29 cellular contexts compared by ENCODE assay signal in the genomic region with DNA sequence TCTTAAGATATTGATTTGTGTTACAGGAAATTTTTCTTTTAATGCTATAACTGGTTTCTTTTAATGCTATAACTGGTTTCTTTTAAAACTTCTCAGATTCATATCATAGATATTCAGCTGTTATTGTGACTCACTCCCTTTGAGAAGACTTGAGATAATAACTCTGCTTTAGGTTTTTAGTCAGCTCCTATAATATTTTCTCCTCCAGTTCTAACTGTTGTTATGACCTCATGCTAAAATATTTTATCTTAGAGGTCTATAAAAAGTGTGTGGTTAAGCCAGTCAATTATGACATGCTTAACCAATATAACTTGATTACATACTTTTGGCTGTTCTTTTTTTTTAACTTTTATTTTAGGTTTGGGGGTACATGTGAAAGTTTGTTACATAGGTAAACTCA.
A peak's percentile ranks its signal among the peaks of the same experiment; 100 is the strongest.
DNase-seq lines count a peak whose midpoint lies in the region; TF ChIP-seq lines count a peak whose summit lies in the region.
"Had no signal": no experiment of that assay in that cellular context is flagged by ENCODE, and none has a peak within 500 bp of the region (broad histone marks: within the 10 kb centered on the region; RNA-seq: fewer than 3 reads in every experiment).

No MANE protein-coding gene starts in this region.

- in situ Hi-C loops in G401 (cut with HindIII; ENCODE audit: low sequenced_read_pairs) = no loop called here

- H3K4me3 ChIP-seq in fibroblast of mammary gland (ENCODE audit: control insufficient read depth, low read depth, low read length) = no peak overlapping the region
- H3K4me3 ChIP-seq: ascending aorta, coronary artery, heart left ventricle, right atrium auricular region, spleen, thoracic aorta, uterus had no signal

- no peak for TF ChIP-seq CTCF in fibroblast of mammary gland (conservative IDR thresholded peaks at IDR 0.05; ENCODE audit: control insufficient read depth, insufficient read depth, low read depth, low read length)

- peak; percentile 66 for DNase-seq in EH (ENCODE audit: low read depth)
- DNase-seq in LHCN-M2 (ENCODE audit: low read depth) = peak; percentile 72
- peak; percentile 23 for DNase-seq in fibroblast of mammary gland (ENCODE audit: low read depth)
- DNase-seq in stromal cell of bone marrow (ENCODE audit: low read depth) = peak; percentile 52
- DNase-seq in SHP77 (lab: John Stamatoyannopoulos, UW) = no peak
- DNase-seq in G401 (ENCODE audit: low spot score) = no peak
- DNase-seq in NCI-H774 (lab: John Stamatoyannopoulos, UW) = no peak
- DNase-seq: activated CD4-positive, alpha-beta T cell treated with anti-CD3 and anti-CD28 coated beads, Interleukin-2, amount 50 U/mL, for 1 hour; activated CD4-positive, CD25-positive, alpha-beta regulatory T cell; activated effector memory CD4-positive, alpha-beta T cell treated with anti-CD3 and anti-CD28 coated beads, Interleukin-2, amount 50 U/mL, for 16 hours; activated T-cell treated with anti-CD3 and anti-CD28 coated beads, Interleukin-2, amount 50 U/mL, for 24 hours; DND-41; erythroblast; foreskin melanocyte; H9; heart left ventricle; naive B cell; NCI-H1092 treated with DMSO at 0.1 percent for 48 hours; NCI-H1694 treated with DMSO at 0.1 percent for 48 hours; NCI-H510A; NK-92 treated with Interleukin-12 subunit alpha and Interleukin-12 subunit beta, amount 100 ng/mL, for 24 hours; posterior cingulate gyrus; spleen; stimulated activated CD8-positive, alpha-beta memory T cell treated with anti-CD3 and anti-CD28 coated beads, Interleukin-4, amount 100 ng/mL, for 48 hours; uterus had no signal

Comparison
In these comparisons a context has a peak if more than half of its experiments do, and no peak if none do; other contexts are left out.
1. DNase-seq: peak in EH (single experiment), LHCN-M2 (single experiment), fibroblast of mammary gland (single experiment) and stromal cell of bone marrow (single experiment); none in SHP77 (0 of 2), G401 (single experiment) and NCI-H774 (single experiment).